ENCODE assay signal across 23 cellular contexts in the genomic region with DNA sequence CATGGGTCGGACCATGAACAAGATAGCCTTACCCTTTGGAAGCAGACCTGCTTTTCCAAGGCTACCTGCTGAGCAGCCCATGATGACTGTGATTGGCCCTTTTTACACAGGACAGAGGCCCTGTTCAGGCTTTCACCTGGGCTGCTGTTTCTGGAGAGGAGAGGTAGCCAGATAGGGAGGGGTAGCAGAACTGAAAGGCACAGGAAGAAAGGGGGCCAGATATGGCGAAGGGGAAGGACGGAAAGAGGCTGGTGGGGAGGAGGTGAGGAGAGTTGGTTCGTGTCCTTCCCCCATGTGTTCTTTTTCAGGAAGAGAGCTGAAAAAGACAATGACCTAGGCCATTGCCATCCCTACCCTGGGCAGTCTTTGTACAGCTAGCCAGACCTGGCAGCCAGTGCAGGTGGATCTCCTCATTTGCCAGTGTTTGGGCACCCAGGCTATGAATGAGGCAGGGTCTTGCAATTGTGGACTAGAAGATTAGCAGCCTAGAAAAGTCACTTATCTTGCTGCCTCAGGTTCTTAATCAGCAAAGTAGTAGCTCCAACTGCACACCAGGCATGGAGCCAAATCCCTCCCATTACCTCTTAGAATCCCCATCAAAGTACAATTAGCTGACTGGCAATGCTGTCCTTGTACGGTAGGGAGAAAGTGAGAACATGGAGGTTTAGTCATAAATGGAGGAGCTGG.
DNase-seq lines count a peak whose midpoint lies in the region; ATAC-seq, FAIRE-seq and TF ChIP-seq lines count a peak whose summit lies in the region.
"Had no signal": no experiment of that assay in that cellular context is flagged by ENCODE, and none has a peak within 500 bp of the region (broad histone marks: within the 10 kb centered on the region; RNA-seq: fewer than 3 reads in every experiment).

No MANE protein-coding gene starts in this region.

- no peak for ATAC-seq in T-helper 17 cell
- ATAC-seq in HG03469 (IDR thresholded peaks at IDR 0.05; ENCODE audit: unreplicated experiment) = no peak
- ATAC-seq: esophagus mucosa; naive thymus-derived CD8-positive, alpha-beta T cell had no signal

- WGBS in mesenchymal stem cell = 100% methylated on average over 1 of the region's 5 CpGs
- 78 to 83% (median 79%) methylated on average over 5 of the region's 5 CpGs for WGBS in ovary, 3 donors

- no peak overlapping the region for H2BK12ac ChIP-seq in mesenchymal stem cell (ENCODE audit: low read length in 2 of 2)

- no peak for TF ChIP-seq EP300 in ovary (IDR thresholded peaks at IDR 0.05)

- H2BK15ac ChIP-seq in mesenchymal stem cell (ENCODE audit: low read depth, poor library complexity, severe bottlenecking) = peak overlapping the region; percentile 30

- no peak overlapping the region for H3K9ac ChIP-seq in mesenchymal stem cell (ENCODE audit: low read length)

- peak; percentile 15 for DNase-seq in DMS 273 (lab: John Stamatoyannopoulos, UW; ENCODE audit: unreplicated experiment)
- no peak for DNase-seq in DMS 273 treated with DMSO at 0.1 percent for 48 hours (lab: John Stamatoyannopoulos, UW)
- DNase-seq in HUDEP-2 (lab: John Stamatoyannopoulos, UW; ENCODE audit: unreplicated experiment in 76 of 76) = peak in 74 of 76 experiments; percentile 18 to 90 (median 72)
- no peak for DNase-seq in T-helper 17 cell
- DNase-seq in mesenchymal stem cell = no peak
- no peak for DNase-seq in ovary
- DNase-seq in D721Med (ENCODE audit: insufficient read length, low spot score) = no peak
- DNase-seq: brain microvascular endothelial cell; glutamatergic neuron; GOT3; KBM-7; mammary epithelial cell; naive thymus-derived CD8-positive, alpha-beta T cell; NCI-H146; NCI-H774; SW 1271; tibial artery; WERI-Rb-1 had no signal

- H4K91ac ChIP-seq in mesenchymal stem cell (ENCODE audit: low read length) = no peak overlapping the region

- H4K8ac ChIP-seq in mesenchymal stem cell (ENCODE audit: low read length) = no peak overlapping the region

- peaks cover 7% of the 10 kb centered on the region for H3K4me1 Mint-ChIP-seq in T-helper 17 cell

- H3K27me3 ChIP-seq in mesenchymal stem cell (ENCODE audit: control insufficient read depth in 1 of 2, insufficient read depth in 1 of 2, low read length in 2 of 2) = peaks cover 0 to 48% of the 10 kb centered on the region in 2 experiments
- H3K27me3 ChIP-seq in ovary = no peaks in the 10 kb centered on the region
- H3K27me3 ChIP-seq: brain microvascular endothelial cell, tibial artery had no signal

- no peak overlapping the region for H3K4me2 ChIP-seq in mesenchymal stem cell (ENCODE audit: low read length, poor library complexity, severe bottlenecking)

- no peak for TF ChIP-seq CTCF in ovary (IDR thresholded peaks at IDR 0.05)
- TF ChIP-seq CTCF in D721Med (IDR thresholded peaks at IDR 0.05; ENCODE audit: insufficient read depth, missing control alignments) = no peak

- H3K27ac Mint-ChIP-seq in T-helper 17 cell = peak overlapping the region; percentile 43
- H3K27ac Mint-ChIP-seq: activated naive CD8-positive, alpha-beta T cell had no signal

- H2BK120ac ChIP-seq in mesenchymal stem cell (ENCODE audit: low read depth, low read length) = no peak overlapping the region

- peak overlapping the region in 1 of 2 experiments; percentile 66 for H3K18ac ChIP-seq in mesenchymal stem cell (ENCODE audit: low read depth in 1 of 2, low read length in 2 of 2)

- H3K4me3 Mint-ChIP-seq in T-helper 17 cell = no peak overlapping the region
- H3K4me3 Mint-ChIP-seq: activated naive CD8-positive, alpha-beta T cell; naive thymus-derived CD8-positive, alpha-beta T cell had no signal

- H3K4me1 ChIP-seq in mesenchymal stem cell (ENCODE audit: control insufficient read depth, insufficient read depth, low read depth, low read length) (peaks cover 26% of the 10 kb centered on the region), ovary (ENCODE audit: insufficient read depth) (peaks cover 3% of the 10 kb centered on the region)

- H3K36me3 Mint-ChIP-seq in T-helper 17 cell (ENCODE audit: low read depth) = no peaks in the 10 kb centered on the region

- H3K14ac ChIP-seq in mesenchymal stem cell (ENCODE audit: low read length in 2 of 2) = no peak overlapping the region

- peaks cover 15% of the 10 kb centered on the region for H3K79me1 ChIP-seq in mesenchymal stem cell (replicated peaks; ENCODE audit: low read length, poor library complexity, severe bottlenecking)

- no peak overlapping the region for H2AFZ ChIP-seq in mesenchymal stem cell (ENCODE audit: low read depth, low read length)

- H3K4me3 ChIP-seq in mesenchymal stem cell (ENCODE audit: insufficient read depth in 1 of 2, low read depth in 1 of 2, low read length in 2 of 2) (no peak overlapping the region), ovary (no peak overlapping the region)
- H3K4me3 ChIP-seq: dorsolateral prefrontal cortex, tibial artery had no signal

- no peak for FAIRE-seq in D721Med (lab: Jason Lieb, UNC)

- H3K27me3 Mint-ChIP-seq in T-helper 17 cell = no peaks in the 10 kb centered on the region
- H3K27me3 Mint-ChIP-seq: activated naive CD8-positive, alpha-beta T cell; naive thymus-derived CD8-positive, alpha-beta T cell had no signal

- H3K4ac ChIP-seq in mesenchymal stem cell (ENCODE audit: low read depth in 1 of 2, low read length in 2 of 2) = no peak overlapping the region

- no peak overlapping the region for H2BK5ac ChIP-seq in mesenchymal stem cell (ENCODE audit: low read depth, low read length, poor library complexity, severe bottlenecking)

- peaks cover 0 to 10% of the 10 kb centered on the region in 2 experiments for H3K36me3 ChIP-seq in mesenchymal stem cell (ENCODE audit: control insufficient read depth in 1 of 2, insufficient read depth in 2 of 2, low read depth in 1 of 2, low read length in 2 of 2)
- no peaks in the 10 kb centered on the region for H3K36me3 ChIP-seq in ovary
- H3K36me3 ChIP-seq: brain microvascular endothelial cell, tibial artery had no signal

- no peak overlapping the region for H2AK5ac ChIP-seq in mesenchymal stem cell (ENCODE audit: low read length, severe bottlenecking)

- intact Hi-C loops in ovary (cut with DNase I) = loop anchor here in 1 of 4 donors (10.0 kb wide), 1 partner anchor 136 kb away; the partner anchor contains the start of gene AMMECR1

- H3K23ac ChIP-seq in mesenchymal stem cell (ENCODE audit: low read length in 2 of 2) = no peak overlapping the region

- TF ChIP-seq POLR2A in ovary (IDR thresholded peaks at IDR 0.05) = no peak

- H3K9me3 ChIP-seq in T-helper 17 cell (ENCODE audit: control insufficient read depth, low read length, poor library complexity, severe bottlenecking) = no peaks in the 10 kb centered on the region
- no peaks in the 10 kb centered on the region for H3K9me3 ChIP-seq in mesenchymal stem cell (ENCODE audit: control insufficient read depth, low read length)
- no peaks in the 10 kb centered on the region for H3K9me3 ChIP-seq in ovary
- H3K9me3 ChIP-seq: tibial artery had no signal

- H3K27ac ChIP-seq in mesenchymal stem cell (ENCODE audit: low read length, poor library complexity, severe bottlenecking) = no peak overlapping the region
- no peak overlapping the region for H3K27ac ChIP-seq in ovary
- H3K27ac ChIP-seq: 22Rv1, brain microvascular endothelial cell, tibial artery, WERI-Rb-1 had no signal

Comparison
In these comparisons a context has a peak if more than half of its experiments do, and no peak if none do; other contexts are left out.
1. DNase-seq: peak in DMS 273 (single experiment) and HUDEP-2 (74 of 76); none in DMS 273 treated with DMSO at 0.1 percent for 48 hours (single experiment), T-helper 17 cell (0 of 3), mesenchymal stem cell (single experiment), ovary (0 of 5) and D721Med (single experiment).